1 cellular context compared by ENCODE assay signal in genomic region chr2:182416861-182417260, GRCh38.
TF ChIP-seq lines count a peak whose summit lies in the region.

No MANE protein-coding gene starts in this region.

TF ChIP-seq in GM23338, 12 proteins besides CTCF, POLR2A, EP300 and RAD21 (continued from another document):
- TF ChIP-seq REST (IDR thresholded peaks at IDR 0.05; ENCODE audit: unreplicated experiment) (no peak), ZNF331 (CRISPR knock-in tag; IDR thresholded peaks at IDR 0.05; ENCODE audit: low read depth) (no peak), ETS1 (IDR thresholded peaks at IDR 0.05) (no peak)
